1 cellular context compared by ENCODE assay signal in genomic region chr7:157475095-157475494, GRCh38.
TF ChIP-seq lines count a peak whose summit lies in the region.

No MANE protein-coding gene starts in this region.

TF ChIP-seq in IMR-90, 13 proteins besides CTCF, POLR2A, EP300 and RAD21:
- TF ChIP-seq RFX5 (IDR thresholded peaks at IDR 0.05; ENCODE audit: low read depth, low read length) (no peak), MAZ (IDR thresholded peaks at IDR 0.05; ENCODE audit: borderline replicate concordance, low read depth, low read length) (no peak), NFE2L2 (IDR thresholded peaks at IDR 0.05; ENCODE audit: low read depth, low read length) (no peak), MXI1 (IDR thresholded peaks at IDR 0.05; ENCODE audit: borderline replicate concordance, low read depth, low read length) (no peak), BHLHE40 (IDR thresholded peaks at IDR 0.05; ENCODE audit: low read depth, low read length) (no peak), CHD1 (IDR thresholded peaks at IDR 0.05; ENCODE audit: low read depth, low read length) (no peak), CEBPB (IDR thresholded peaks at IDR 0.05; ENCODE audit: low read depth, low read length) (no peak)
